Comparison of ENCODE assay signal across 8 cellular contexts in genomic region chr11:66593650-66594049, GRCh38. TPM values are rescaled to one million over a fixed set of nuclear protein-coding genes. Genes with fewer than 3 reads are reported as not detected.
DNase-seq lines count a peak whose midpoint lies in the region; ATAC-seq and TF ChIP-seq lines count a peak whose summit lies in the region.

No MANE protein-coding gene starts in this region.

- no peaks in the 10 kb centered on the region for H3K9me3 Mint-ChIP-seq in CD4-positive, CD25-positive, alpha-beta regulatory T cell
- H3K9me3 Mint-ChIP-seq in endodermal cell = peaks cover 31% of the 10 kb centered on the region

- no peak overlapping the region for H2BK12ac ChIP-seq in neuronal stem cell (ENCODE audit: low read length)

- H3K9ac ChIP-seq in endodermal cell (ENCODE audit: extremely low read depth, low read length, poor library complexity, severe bottlenecking) = peak overlapping the region; percentile 67
- H3K9ac ChIP-seq in neuronal stem cell (ENCODE audit: low read depth, low read length, poor library complexity) = peak overlapping the region; percentile 91

- intact Hi-C loops in body of pancreas (cut with DNase I) = no loop called here

- H2AFZ ChIP-seq in neuronal stem cell (ENCODE audit: low read length) = peak overlapping the region; percentile 89

- peak overlapping the region; percentile 68 for H3K4me2 ChIP-seq in neuronal stem cell (ENCODE audit: insufficient read depth, low read length, poor library complexity, severe bottlenecking)

- no peak for TF ChIP-seq CTCF in NB4 (IDR thresholded peaks at IDR 0.05; ENCODE audit: low read depth, low read length)
- TF ChIP-seq CTCF in endodermal cell (conservative IDR thresholded peaks at IDR 0.05) = no peak
- TF ChIP-seq CTCF in body of pancreas (IDR thresholded peaks at IDR 0.05) = no peak

- DNase-seq in CD4-positive, CD25-positive, alpha-beta regulatory T cell = no peak
- no peak for DNase-seq in NB4 (ENCODE audit: low read depth)
- DNase-seq in endodermal cell = no peak
- DNase-seq in neuronal stem cell (ENCODE audit: low spot score) = no peak
- no peak for DNase-seq in body of pancreas
- DNase-seq in activated CD4-positive, alpha-beta T cell treated with anti-CD3 and anti-CD28 coated beads, Interleukin-2, amount 50 U/mL, for 1 hour = no peak

- no peaks in the 10 kb centered on the region for H3K27me3 Mint-ChIP-seq in CD4-positive, CD25-positive, alpha-beta regulatory T cell
- peaks cover 25% of the 10 kb centered on the region for H3K27me3 Mint-ChIP-seq in endodermal cell (ENCODE audit: insufficient read depth)

- H3K23ac ChIP-seq in neuronal stem cell (ENCODE audit: low read depth, low read length, poor library complexity) = no peak overlapping the region

- H2BK120ac ChIP-seq in neuronal stem cell (ENCODE audit: low read depth, low read length) = no peak overlapping the region

- ATAC-seq in CD4-positive, CD25-positive, alpha-beta regulatory T cell (ENCODE audit: low read depth in 2 of 2) = no peak
- ATAC-seq in body of pancreas = no peak
- ATAC-seq in GM18909 (IDR thresholded peaks at IDR 0.05; ENCODE audit: poor library complexity, unreplicated experiment) = no peak
- no peak for ATAC-seq in HG03571 (IDR thresholded peaks at IDR 0.05; ENCODE audit: unreplicated experiment)

- H3K27me3 ChIP-seq in CD4-positive, CD25-positive, alpha-beta regulatory T cell (ENCODE audit: control insufficient read depth, insufficient read depth, low read length) = no peaks in the 10 kb centered on the region
- H3K27me3 ChIP-seq in endodermal cell (ENCODE audit: control insufficient read depth, insufficient read depth, low read length, poor library complexity, severe bottlenecking) (no peaks in the 10 kb centered on the region), neuronal stem cell (ENCODE audit: control insufficient read depth in 3 of 3, insufficient read depth in 3 of 3, low read depth in 1 of 3, low read length in 3 of 3) (no peaks in the 10 kb centered on the region), body of pancreas (no peaks in the 10 kb centered on the region)

- H3K27ac Mint-ChIP-seq in CD4-positive, CD25-positive, alpha-beta regulatory T cell = peak overlapping the region in 2 of 3 donors; percentile 99 to 100
- H3K27ac Mint-ChIP-seq in endodermal cell = peak overlapping the region; percentile 98

- H3K4me1 Mint-ChIP-seq in CD4-positive, CD25-positive, alpha-beta regulatory T cell = peaks cover 9 to 46% (median 24%) of the 10 kb centered on the region in 4 donors
- H3K4me1 Mint-ChIP-seq in endodermal cell = peaks cover 10% of the 10 kb centered on the region

- H3K27ac ChIP-seq in CD4-positive, CD25-positive, alpha-beta regulatory T cell (ENCODE audit: insufficient read depth, low read length, poor library complexity, severe bottlenecking) = peak overlapping the region; percentile 84
- no peak overlapping the region for H3K27ac ChIP-seq in endodermal cell (ENCODE audit: low read depth, low read length)
- H3K27ac ChIP-seq in neuronal stem cell (replicated peaks; ENCODE audit: low read length) = no peak overlapping the region
- peak overlapping the region in 1 of 4 donors; percentile 83 for H3K27ac ChIP-seq in body of pancreas

- H3K4me3 Mint-ChIP-seq in CD4-positive, CD25-positive, alpha-beta regulatory T cell = peak overlapping the region; percentile 92 to 100 (median 100)
- H3K4me3 Mint-ChIP-seq in endodermal cell = peak overlapping the region; percentile 88

- H4K91ac ChIP-seq in neuronal stem cell (ENCODE audit: low read depth, low read length, poor library complexity) = no peak overlapping the region

- peak overlapping the region; percentile 100 for H3K14ac ChIP-seq in neuronal stem cell (ENCODE audit: low read length)

- peaks cover 21% of the 10 kb centered on the region for H3K4me1 ChIP-seq in CD4-positive, CD25-positive, alpha-beta regulatory T cell (ENCODE audit: control insufficient read depth, insufficient read depth, low read length, poor library complexity, severe bottlenecking)
- H3K4me1 ChIP-seq in endodermal cell (ENCODE audit: control insufficient read depth, insufficient read depth, low read length) (no peaks in the 10 kb centered on the region), neuronal stem cell (ENCODE audit: control insufficient read depth in 2 of 2, insufficient read depth in 1 of 2, low read depth in 1 of 2, low read length in 2 of 2) (peaks cover 11 to 16% of the 10 kb centered on the region in 2 donors), body of pancreas (peaks cover 32% of the 10 kb centered on the region)

- peaks cover 5% of the 10 kb centered on the region for H3K36me3 Mint-ChIP-seq in CD4-positive, CD25-positive, alpha-beta regulatory T cell
- peaks cover 16% of the 10 kb centered on the region for H3K36me3 Mint-ChIP-seq in endodermal cell (ENCODE audit: low read depth)

- H2BK15ac ChIP-seq in neuronal stem cell (ENCODE audit: low read length) = peak overlapping the region; percentile 65

- H3K36me3 ChIP-seq in CD4-positive, CD25-positive, alpha-beta regulatory T cell (ENCODE audit: control insufficient read depth, insufficient read depth, low read length) = no peaks in the 10 kb centered on the region
- H3K36me3 ChIP-seq in endodermal cell (ENCODE audit: control insufficient read depth, insufficient read depth, low read length) = peaks cover 5% of the 10 kb centered on the region
- H3K36me3 ChIP-seq in neuronal stem cell (replicated peaks in 1 of 2; ENCODE audit: control insufficient read depth in 2 of 2, insufficient read depth in 2 of 2, low read length in 2 of 2) = peaks cover 2 to 13% of the 10 kb centered on the region in 2 donors
- H3K36me3 ChIP-seq in body of pancreas (replicated peaks in 1 of 2; ENCODE audit: insufficient read depth in 1 of 2, low read depth in 2 of 2) = no peaks in the 10 kb centered on the region

- H2BK5ac ChIP-seq in neuronal stem cell (ENCODE audit: low read length) = peak overlapping the region; percentile 35

- no peak overlapping the region for H3K4ac ChIP-seq in neuronal stem cell (ENCODE audit: low read length)

- peaks cover 6% of the 10 kb centered on the region for H3K79me1 ChIP-seq in neuronal stem cell (ENCODE audit: low read depth, low read length)

- WGBS in endodermal cell (ENCODE audit: insufficient coverage in 1 of 2, insufficient read length in 1 of 2), 2 experiments = 75 to 86% methylated on average over 7 of the region's 7 CpGs
- WGBS in neuronal stem cell (ENCODE audit: extremely low coverage in 2 of 2, insufficient read length in 2 of 2, insufficient replicate concordance in 1 of 2), 2 donors = no CpG with 5 or more reads among the region's 7 CpGs
- 41 to 47% methylated on average over 6 to 7 of the region's 7 CpGs for WGBS in body of pancreas, 2 donors

- H2AK5ac ChIP-seq in neuronal stem cell (ENCODE audit: low read depth, low read length) = peak overlapping the region; percentile 41

- H4K8ac ChIP-seq in neuronal stem cell (ENCODE audit: low read depth, low read length) = peak overlapping the region; percentile 94

- TF ChIP-seq POLR2A in NB4 (IDR thresholded peaks at IDR 0.05; ENCODE audit: extremely low read depth, insufficient read length) (no peak), body of pancreas (IDR thresholded peaks at IDR 0.05) (no peak)

- H3K4me3 ChIP-seq in CD4-positive, CD25-positive, alpha-beta regulatory T cell (ENCODE audit: low read depth, low read length) = peak overlapping the region; percentile 73
- H3K4me3 ChIP-seq in NB4 (ENCODE audit: low read depth, low read length) (peak overlapping the region; percentile 79), endodermal cell (ENCODE audit: low read length) (peak overlapping the region; percentile 94), neuronal stem cell (ENCODE audit: low read length in 2 of 2) (peak overlapping the region; percentile 73 to 81), body of pancreas (no peak overlapping the region)

- H3K9me3 ChIP-seq in CD4-positive, CD25-positive, alpha-beta regulatory T cell (ENCODE audit: control insufficient read depth in 2 of 2, low read length in 2 of 2) = no peaks in the 10 kb centered on the region
- peaks cover 26% of the 10 kb centered on the region for H3K9me3 ChIP-seq in endodermal cell (ENCODE audit: control insufficient read depth, low read length)
- H3K9me3 ChIP-seq in neuronal stem cell (replicated peaks in 1 of 2; ENCODE audit: control insufficient read depth in 2 of 2, insufficient read depth in 1 of 2, low read depth in 1 of 2, low read length in 2 of 2) = peaks cover 21% of the 10 kb centered on the region in 2 donors
- H3K9me3 ChIP-seq in body of pancreas = no peaks in the 10 kb centered on the region

- peak overlapping the region; percentile 98 for H3K18ac ChIP-seq in neuronal stem cell (ENCODE audit: low read length)

RNA-seq across cellular contexts. Expression of gene CCS, which starts 0.7 kb away (rescaled TPM):
- total RNA-seq in CD4-positive, CD25-positive, alpha-beta regulatory T cell = 31.4 TPM
- 10 to 100 TPM; 31.0 to 37.8 (median 35.6) TPM for polyA plus RNA-seq in CD4-positive, CD25-positive, alpha-beta regulatory T cell
- total RNA-seq in endodermal cell (10 to 100 TPM; 62.9 to 64.7 TPM), body of pancreas (10 to 100 TPM; 26.5 to 33.9 TPM)
- polyA plus RNA-seq in endodermal cell (2013, experiment 1 of 2) = 58.9 TPM
- polyA plus RNA-seq in endodermal cell (2013, experiment 2 of 2) = 51.7 TPM
- 39.5 TPM for polyA plus RNA-seq in neuronal stem cell (2013, experiment 1 of 2)
- polyA plus RNA-seq in neuronal stem cell (2013, experiment 2 of 2) = 39.5 TPM

RNA-seq across cellular contexts. Expression of gene CCDC87, which starts 0.8 kb away (rescaled TPM):
- 0.35 TPM for total RNA-seq in CD4-positive, CD25-positive, alpha-beta regulatory T cell
- polyA plus RNA-seq in CD4-positive, CD25-positive, alpha-beta regulatory T cell = not detected
- total RNA-seq in endodermal cell (1 to 10 TPM in 1 of 2 donors, under 1 TPM in 1; 0.84 to 1.5 TPM), body of pancreas (under 1 TPM in 1 of 2 donors, not detected in 1; under 0.01 TPM)
- polyA plus RNA-seq in endodermal cell (2013, experiment 1 of 2) = 0.25 TPM
- polyA plus RNA-seq in endodermal cell (2013, experiment 2 of 2) = 0.29 TPM
- 0.13 TPM for polyA plus RNA-seq in neuronal stem cell (2013, experiment 1 of 2)
- 0.14 TPM for polyA plus RNA-seq in neuronal stem cell (2013, experiment 2 of 2)

RNA-seq across cellular contexts. Expression of gene RBM14, which starts 22.8 kb away (rescaled TPM):
- total RNA-seq in CD4-positive, CD25-positive, alpha-beta regulatory T cell = 233 TPM
- polyA plus RNA-seq in CD4-positive, CD25-positive, alpha-beta regulatory T cell = 10 to 100 TPM; 56.7 to 76.9 (median 69.2) TPM
- total RNA-seq in endodermal cell (100 to 1,000 TPM in 1 of 2 donors, 10 to 100 TPM in 1; 90.0 to 110 TPM), body of pancreas (10 to 100 TPM; 29.8 to 37.6 TPM)
- polyA plus RNA-seq in endodermal cell (2013, experiment 1 of 2) = 49.3 TPM
- polyA plus RNA-seq in endodermal cell (2013, experiment 2 of 2) = 38.8 TPM
- 52.5 TPM for polyA plus RNA-seq in neuronal stem cell (2013, experiment 1 of 2)
- 53.0 TPM for polyA plus RNA-seq in neuronal stem cell (2013, experiment 2 of 2)

RNA-seq across cellular contexts. Expression of gene CTSF, which starts 25.2 kb away (rescaled TPM):
- total RNA-seq in CD4-positive, CD25-positive, alpha-beta regulatory T cell = 6.9 TPM
- polyA plus RNA-seq in CD4-positive, CD25-positive, alpha-beta regulatory T cell = 10 to 100 TPM; 17.3 to 28.6 (median 17.9) TPM
- total RNA-seq in endodermal cell (10 to 100 TPM in 1 of 2 donors, 1 to 10 TPM in 1; 5.0 to 18.6 TPM), body of pancreas (10 to 100 TPM; 55.8 to 61.3 TPM)
- polyA plus RNA-seq in endodermal cell (2013, experiment 1 of 2) = 8.6 TPM
- 7.7 TPM for polyA plus RNA-seq in endodermal cell (2013, experiment 2 of 2)
- 1.3 TPM for polyA plus RNA-seq in neuronal stem cell (2013, experiment 1 of 2)
- 1.2 TPM for polyA plus RNA-seq in neuronal stem cell (2013, experiment 2 of 2)

RNA-seq across cellular contexts. Expression of gene RBM4, which starts 44.9 kb away (rescaled TPM):
- 201 TPM for total RNA-seq in CD4-positive, CD25-positive, alpha-beta regulatory T cell
- 100 to 1,000 TPM; 286 to 306 (median 295) TPM for polyA plus RNA-seq in CD4-positive, CD25-positive, alpha-beta regulatory T cell
- total RNA-seq in endodermal cell (100 to 1,000 TPM; 151 to 191 TPM), body of pancreas (10 to 100 TPM; 44.2 to 71.1 TPM)
- 176 TPM for polyA plus RNA-seq in endodermal cell (2013, experiment 1 of 2)
- polyA plus RNA-seq in endodermal cell (2013, experiment 2 of 2) = 157 TPM
- polyA plus RNA-seq in neuronal stem cell (2013, experiment 1 of 2) = 112 TPM
- 115 TPM for polyA plus RNA-seq in neuronal stem cell (2013, experiment 2 of 2)

Comparison
In these comparisons a context has a peak if more than half of its experiments do, and no peak if none do; other contexts are left out.
1. H3K4me3 ChIP-seq: peak in CD4-positive, CD25-positive, alpha-beta regulatory T cell (single experiment), NB4 (single experiment), endodermal cell (single experiment) and neuronal stem cell (2 of 2); none in body of pancreas (0 of 2).